ENCODE assay signal across 11 cellular contexts in the genomic region with DNA sequence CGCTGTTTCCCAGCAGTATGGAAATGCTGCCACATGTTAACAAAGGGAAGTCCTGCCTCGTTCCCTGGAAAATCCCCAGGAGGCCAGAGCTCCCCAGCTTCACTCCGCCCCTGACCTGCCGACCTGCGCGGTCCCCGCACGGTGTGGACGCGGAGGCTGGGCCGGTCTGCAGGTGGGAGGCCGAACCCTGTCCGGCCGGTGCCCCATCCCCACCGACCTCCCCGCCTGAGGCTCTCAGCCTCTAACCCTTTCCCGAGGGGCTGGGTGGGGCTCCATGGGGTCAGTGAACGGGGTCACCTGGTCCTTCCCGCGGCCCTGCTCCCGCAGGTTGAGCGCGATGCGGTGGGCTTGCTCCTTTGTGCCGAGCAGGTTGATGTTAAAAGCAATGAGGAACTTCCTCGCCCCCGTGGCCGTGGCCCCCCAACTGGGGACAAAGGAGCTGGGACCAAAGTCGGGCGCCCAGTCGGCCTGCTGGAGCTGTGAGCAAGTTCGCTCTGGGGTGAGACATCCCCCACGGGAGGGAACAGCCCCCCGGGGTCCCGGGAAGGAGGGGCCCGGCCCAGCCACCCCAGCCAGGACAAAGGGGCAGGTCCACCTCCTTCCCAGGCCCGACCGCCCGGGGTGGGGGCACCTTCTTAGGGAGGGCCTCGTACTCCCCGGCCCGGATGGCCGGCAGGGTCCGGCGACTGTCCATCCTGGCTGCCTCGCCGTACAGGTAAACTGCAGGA. TPM values are rescaled to one million over a fixed set of nuclear protein-coding genes. Genes with fewer than 3 reads are reported as not detected.
DNase-seq lines count a peak whose midpoint lies in the region; ATAC-seq and TF ChIP-seq lines count a peak whose summit lies in the region.
"Had no signal": no experiment of that assay in that cellular context is flagged by ENCODE, and none has a peak within 500 bp of the region (broad histone marks: within the 10 kb centered on the region; RNA-seq: fewer than 3 reads in every experiment).

No MANE protein-coding gene starts in this region.

- no peak for TF ChIP-seq POLR2A in body of pancreas (IDR thresholded peaks at IDR 0.05)

- H3K4me3 ChIP-seq in left ventricle myocardium inferior (no peak overlapping the region), body of pancreas (no peak overlapping the region), upper lobe of right lung (no peak overlapping the region)

- peaks cover 6% of the 10 kb centered on the region for H3K27me3 Mint-ChIP-seq in nephron progenitor cell (ENCODE audit: low read depth, poor library complexity)

- no peak for ATAC-seq in Right ventricle myocardium superior (ENCODE audit: poor library complexity)
- no peak for ATAC-seq in body of pancreas
- no peak for ATAC-seq in upper lobe of right lung
- ATAC-seq in HG02852 (IDR thresholded peaks at IDR 0.05; ENCODE audit: unreplicated experiment) = no peak
- ATAC-seq in HG02642 (IDR thresholded peaks at IDR 0.05; ENCODE audit: poor library complexity, unreplicated experiment) = no peak

- TF ChIP-seq CTCF in left ventricle myocardium inferior (IDR thresholded peaks at IDR 0.05; ENCODE audit: borderline replicate concordance) (no peak), body of pancreas (IDR thresholded peaks at IDR 0.05) (no peak), nephron progenitor cell (IDR thresholded peaks at IDR 0.05) (no peak), upper lobe of right lung (IDR thresholded peaks at IDR 0.05) (no peak)

- H3K4me1 ChIP-seq in left ventricle myocardium inferior (peaks cover 16% of the 10 kb centered on the region), body of pancreas (peaks cover 14% of the 10 kb centered on the region), upper lobe of right lung (peaks cover 10% of the 10 kb centered on the region)

- H3K27ac ChIP-seq in left ventricle myocardium inferior (replicated peaks) = no peak overlapping the region
- H3K27ac ChIP-seq in body of pancreas = no peak overlapping the region
- no peak overlapping the region for H3K27ac ChIP-seq in upper lobe of right lung

- H3K4me3 Mint-ChIP-seq in nephron progenitor cell = no peak overlapping the region

- H3K4me1 Mint-ChIP-seq in nephron progenitor cell = peaks cover 47% of the 10 kb centered on the region

- H3K36me3 Mint-ChIP-seq in nephron progenitor cell (ENCODE audit: low read depth) = no peaks in the 10 kb centered on the region

- no peaks in the 10 kb centered on the region for H3K36me3 ChIP-seq in left ventricle myocardium inferior
- no peaks in the 10 kb centered on the region for H3K36me3 ChIP-seq in body of pancreas (replicated peaks in 1 of 2; ENCODE audit: insufficient read depth in 1 of 2, low read depth in 2 of 2)
- H3K36me3 ChIP-seq in upper lobe of right lung = no peaks in the 10 kb centered on the region

- H3K9me3 Mint-ChIP-seq in nephron progenitor cell = no peaks in the 10 kb centered on the region

- H3K27ac Mint-ChIP-seq in nephron progenitor cell = no peak overlapping the region

- peak; percentile 32 for DNase-seq in Right ventricle myocardium superior
- no peak for DNase-seq in left ventricle myocardium inferior
- peak in 3 of 4 donors; percentile 3 to 8 (median 7) for DNase-seq in body of pancreas
- DNase-seq in nephron progenitor cell = peak; percentile 15
- DNase-seq in upper lobe of right lung = peak; percentile 63
- DNase-seq in stimulated activated naive CD4-positive, alpha-beta T cell (lab: John Stamatoyannopoulos, UW) = no peak
- DNase-seq: NCI-H187 treated with DMSO at 0.1 percent for 48 hours, NCI-H524 had no signal

- 73 to 82% methylated on average over 10 to 42 of the region's 47 CpGs for WGBS in body of pancreas, 2 donors

- H3K9me3 ChIP-seq in left ventricle myocardium inferior (replicated peaks) (no peaks in the 10 kb centered on the region), body of pancreas (no peaks in the 10 kb centered on the region), upper lobe of right lung (no peaks in the 10 kb centered on the region)

- intact Hi-C loops in Right ventricle myocardium superior (cut with DNase I) = no loop called here
- intact Hi-C loops in left ventricle myocardium inferior (cut with micrococcal nuclease) = no loop called here
- intact Hi-C loops in body of pancreas (cut with DNase I) = no loop called here
- intact Hi-C loops in upper lobe of right lung (cut with DNase I) = no loop called here

- H3K27me3 ChIP-seq in left ventricle myocardium inferior (ENCODE audit: low read depth) = no peaks in the 10 kb centered on the region
- no peaks in the 10 kb centered on the region for H3K27me3 ChIP-seq in body of pancreas
- H3K27me3 ChIP-seq in upper lobe of right lung = no peaks in the 10 kb centered on the region

RNA-seq across cellular contexts. Expression of gene FTCD, which starts 4.0 kb away (rescaled TPM):
- 1.9 TPM for total RNA-seq in Right ventricle myocardium superior
- total RNA-seq in left ventricle myocardium inferior = 2.2 TPM
- under 1 TPM in 1 of 2 donors, not detected in 1; 0.33 TPM for total RNA-seq in body of pancreas
- 0.46 TPM for total RNA-seq in upper lobe of right lung
- total RNA-seq: MCF 10A had no signal

RNA-seq across cellular contexts. Expression of gene SPATC1L, which starts 32.8 kb away (rescaled TPM):
- total RNA-seq in Right ventricle myocardium superior = 6.3 TPM
- 7.0 TPM for total RNA-seq in left ventricle myocardium inferior
- 1 to 10 TPM; 4.4 to 9.6 TPM for total RNA-seq in body of pancreas
- 4.7 TPM for total RNA-seq in upper lobe of right lung

RNA-seq across cellular contexts. Expression of gene COL6A2, which starts 53.5 kb away (rescaled TPM):
- total RNA-seq in Right ventricle myocardium superior (191 TPM), left ventricle myocardium inferior (157 TPM), body of pancreas (100 to 1,000 TPM in 1 of 2 donors, 10 to 100 TPM in 1; 72.1 to 339 TPM), upper lobe of right lung (269 TPM)

Comparison
In these comparisons a context has a peak if more than half of its experiments do, and no peak if none do; other contexts are left out.
1. DNase-seq: peak in Right ventricle myocardium superior (single experiment), body of pancreas (3 of 4), nephron progenitor cell (single experiment) and upper lobe of right lung (single experiment); none in left ventricle myocardium inferior (single experiment) and stimulated activated naive CD4-positive, alpha-beta T cell (0 of 6).